11 cellular contexts compared by ENCODE assay signal in the genomic region with DNA sequence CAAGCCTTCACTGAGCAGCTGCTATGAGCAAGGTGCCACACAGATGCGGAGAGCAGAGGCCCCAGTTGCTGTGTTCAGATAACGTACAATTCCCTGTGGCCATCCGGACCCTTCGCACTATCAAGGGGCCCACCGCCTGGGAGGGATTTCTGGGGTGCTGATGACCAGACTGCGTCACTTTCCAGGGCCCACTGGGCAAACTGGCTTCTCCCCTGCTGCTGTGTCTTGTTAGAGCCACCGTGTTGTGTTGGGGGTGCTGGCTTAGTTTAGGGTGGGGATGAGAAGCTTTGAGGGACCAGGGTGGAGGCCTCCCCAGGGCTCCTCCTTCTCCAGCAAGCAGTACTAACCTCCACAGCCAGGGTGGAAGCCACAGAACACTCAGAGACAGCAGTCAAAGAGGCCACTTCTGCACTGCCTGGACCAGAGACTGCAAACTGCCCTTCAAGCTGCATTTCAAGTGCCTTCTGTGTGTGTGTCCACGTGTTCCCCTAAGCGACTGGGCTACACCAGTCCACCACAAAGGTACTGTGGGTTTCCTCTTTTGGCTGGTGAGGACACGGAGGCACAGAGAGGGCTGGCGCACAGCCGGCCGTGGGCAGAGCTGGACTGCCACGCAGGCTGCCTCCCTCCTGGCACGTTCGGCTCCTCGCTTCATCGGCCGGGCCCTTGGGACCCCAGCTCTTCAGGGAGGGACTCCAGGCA.
DNase-seq lines count a peak whose midpoint lies in the region; ATAC-seq and TF ChIP-seq lines count a peak whose summit lies in the region.
"Had no signal": no experiment of that assay in that cellular context is flagged by ENCODE, and none has a peak within 500 bp of the region (broad histone marks: within the 10 kb centered on the region; RNA-seq: fewer than 3 reads in every experiment).

No MANE protein-coding gene starts in this region.

- H3K27ac ChIP-seq in colonic mucosa: no peak overlapping the region
- peak overlapping the region; percentile 35 for H3K27ac ChIP-seq in neural cell (ENCODE audit: low read length)

- TF ChIP-seq EP300 in neural cell (conservative IDR thresholded peaks at IDR 0.05; ENCODE audit: poor library complexity, severe bottlenecking): no peak

- no peaks in the 10 kb centered on the region for H4K20me1 ChIP-seq in neural cell (ENCODE audit: insufficient read depth)

- no peaks in the 10 kb centered on the region for H3F3A ChIP-seq in neural cell (ENCODE audit: insufficient read depth, low read length, poor library complexity, severe bottlenecking)

- H2AFZ ChIP-seq in neural cell (ENCODE audit: low read depth, low read length): no peak overlapping the region

- DNase-seq in DMS79 treated with DMSO at 0.1 percent for 48 hours (lab: John Stamatoyannopoulos, UW) (peak; percentile 75), colonic mucosa (no peak), foreskin melanocyte (no peak)
- DNase-seq: amniotic stem cell, DND-41, HCEC 1CT had no signal

- H3K9me3 ChIP-seq in colonic mucosa: no peaks in the 10 kb centered on the region
- H3K9me3 ChIP-seq in neural cell (ENCODE audit: low read length): no peaks in the 10 kb centered on the region

- H3K36me3 ChIP-seq in colonic mucosa (no peaks in the 10 kb centered on the region), neural cell (ENCODE audit: insufficient read depth, low read length) (no peaks in the 10 kb centered on the region)

- H3K4me2 ChIP-seq in neural cell (ENCODE audit: low read length): no peak overlapping the region

- intact Hi-C loops in colonic mucosa (cut with DNase I): no loop called here

- TF ChIP-seq CTCF in colonic mucosa (IDR thresholded peaks at IDR 0.05) (no peak), neural cell (IDR thresholded peaks at IDR 0.05; ENCODE audit: poor library complexity, severe bottlenecking) (no peak)

- ATAC-seq in HG03175 (IDR thresholded peaks at IDR 0.05; ENCODE audit: unreplicated experiment): peak; percentile 56
- ATAC-seq in HG03095 (IDR thresholded peaks at IDR 0.05; ENCODE audit: unreplicated experiment): no peak
- no peak for ATAC-seq in GM21447 (IDR thresholded peaks at IDR 0.05; ENCODE audit: unreplicated experiment)
- ATAC-seq in GM18868 (IDR thresholded peaks at IDR 0.05; ENCODE audit: unreplicated experiment): no peak

- peaks cover under 1% of the 10 kb centered on the region for H3K4me1 ChIP-seq in colonic mucosa

- H3K27me3 ChIP-seq in colonic mucosa (no peaks in the 10 kb centered on the region), neural cell (ENCODE audit: insufficient read depth, low read depth, low read length) (no peaks in the 10 kb centered on the region)

- no peaks in the 10 kb centered on the region for H3K9me2 ChIP-seq in neural cell (ENCODE audit: insufficient read depth, low read length)

- TF ChIP-seq RAD21 in neural cell (conservative IDR thresholded peaks at IDR 0.05): no peak

- peak overlapping the region; percentile 3 to 5 for H3K9ac ChIP-seq in colonic mucosa (ENCODE audit: low read depth in 2 of 2, low read length in 2 of 2)
- peak overlapping the region; percentile 26 for H3K9ac ChIP-seq in neural cell (ENCODE audit: low read length)

- no peaks in the 10 kb centered on the region for H3K79me2 ChIP-seq in neural cell (replicated peaks; ENCODE audit: insufficient read depth, low read length)

- no peak overlapping the region for H3K4me3 ChIP-seq in colonic mucosa
- H3K4me3 ChIP-seq in neural cell (ENCODE audit: low read length): no peak overlapping the region

TF ChIP-seq in neural cell, 6 proteins besides CTCF, POLR2A, EP300 and RAD21:
- TF ChIP-seq EZH2 (IDR thresholded peaks at IDR 0.05; ENCODE audit: borderline replicate concordance, insufficient read depth, low read length, poor library complexity, severe bottlenecking) (no peak), TAF1 (IDR thresholded peaks at IDR 0.05; ENCODE audit: low read depth) (no peak), SMC3 (conservative IDR thresholded peaks at IDR 0.05; ENCODE audit: poor library complexity) (no peak), MXI1 (conservative IDR thresholded peaks at IDR 0.05; ENCODE audit: poor library complexity, severe bottlenecking) (no peak), POLR2AphosphoS5 (IDR thresholded peaks at IDR 0.05) (no peak)
- TF ChIP-seq, protein P1, sequence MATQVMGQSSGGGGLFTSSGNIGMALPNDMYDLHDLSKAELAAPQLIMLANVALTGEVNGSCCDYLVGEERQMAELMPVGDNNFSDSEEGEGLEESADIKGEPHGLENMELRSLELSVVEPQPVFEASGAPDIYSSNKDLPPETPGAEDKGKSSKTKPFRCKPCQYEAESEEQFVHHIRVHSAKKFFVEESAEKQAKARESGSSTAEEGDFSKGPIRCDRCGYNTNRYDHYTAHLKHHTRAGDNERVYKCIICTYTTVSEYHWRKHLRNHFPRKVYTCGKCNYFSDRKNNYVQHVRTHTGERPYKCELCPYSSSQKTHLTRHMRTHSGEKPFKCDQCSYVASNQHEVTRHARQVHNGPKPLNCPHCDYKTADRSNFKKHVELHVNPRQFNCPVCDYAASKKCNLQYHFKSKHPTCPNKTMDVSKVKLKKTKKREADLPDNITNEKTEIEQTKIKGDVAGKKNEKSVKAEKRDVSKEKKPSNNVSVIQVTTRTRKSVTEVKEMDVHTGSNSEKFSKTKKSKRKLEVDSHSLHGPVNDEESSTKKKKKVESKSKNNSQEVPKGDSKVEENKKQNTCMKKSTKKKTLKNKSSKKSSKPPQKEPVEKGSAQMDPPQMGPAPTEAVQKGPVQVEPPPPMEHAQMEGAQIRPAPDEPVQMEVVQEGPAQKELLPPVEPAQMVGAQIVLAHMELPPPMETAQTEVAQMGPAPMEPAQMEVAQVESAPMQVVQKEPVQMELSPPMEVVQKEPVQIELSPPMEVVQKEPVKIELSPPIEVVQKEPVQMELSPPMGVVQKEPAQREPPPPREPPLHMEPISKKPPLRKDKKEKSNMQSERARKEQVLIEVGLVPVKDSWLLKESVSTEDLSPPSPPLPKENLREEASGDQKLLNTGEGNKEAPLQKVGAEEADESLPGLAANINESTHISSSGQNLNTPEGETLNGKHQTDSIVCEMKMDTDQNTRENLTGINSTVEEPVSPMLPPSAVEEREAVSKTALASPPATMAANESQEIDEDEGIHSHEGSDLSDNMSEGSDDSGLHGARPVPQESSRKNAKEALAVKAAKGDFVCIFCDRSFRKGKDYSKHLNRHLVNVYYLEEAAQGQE (IDR thresholded peaks at IDR 0.05; ENCODE audit: borderline replicate concordance): no peak
TF ChIP-seq in neural cell: peak in this region for 0.
